In genomic region chr5:59571077-59571476, GRCh38 we compare ENCODE assay signal across 11 cellular contexts.
DNase-seq lines count a peak whose midpoint lies in the region; ATAC-seq and TF ChIP-seq lines count a peak whose summit lies in the region.
"Had no signal": no experiment of that assay in that cellular context is flagged by ENCODE, and none has a peak within 500 bp of the region (broad histone marks: within the 10 kb centered on the region; RNA-seq: fewer than 3 reads in every experiment).

No MANE protein-coding gene starts in this region.

- H3K27me3 Mint-ChIP-seq in GM23338 (ENCODE audit: insufficient read depth, low read depth, poor library complexity) (no peaks in the 10 kb centered on the region), endothelial cell (ENCODE audit: unreplicated experiment) (peaks cover 4% of the 10 kb centered on the region)
- H3K27me3 Mint-ChIP-seq: CD4-positive, alpha-beta T cell had no signal

- H4K20me1 ChIP-seq in GM23338 (replicated peaks; ENCODE audit: insufficient read depth) (no peaks in the 10 kb centered on the region), neural cell (ENCODE audit: insufficient read depth) (no peaks in the 10 kb centered on the region)

- H3K4me1 ChIP-seq in GM23338 (ENCODE audit: insufficient read depth): peaks cover 31% of the 10 kb centered on the region
- H3K4me1 ChIP-seq: Caco-2 had no signal

- H3K27me3 ChIP-seq in GM23338 (ENCODE audit: insufficient read depth): no peaks in the 10 kb centered on the region
- H3K27me3 ChIP-seq in neural cell (ENCODE audit: insufficient read depth, low read depth, low read length): no peaks in the 10 kb centered on the region

- H2AFZ ChIP-seq in GM23338 (no peak overlapping the region), neural cell (ENCODE audit: low read depth, low read length) (no peak overlapping the region)

- TF ChIP-seq CTCF in GM23338 (conservative IDR thresholded peaks at IDR 0.05; ENCODE audit: low read depth in 2 of 2) (no peak), neural cell (IDR thresholded peaks at IDR 0.05; ENCODE audit: poor library complexity, severe bottlenecking) (no peak), endothelial cell (IDR thresholded peaks at IDR 0.05; ENCODE audit: unreplicated experiment) (no peak)

- H3K9me2 ChIP-seq in GM23338 (ENCODE audit: insufficient read depth) (no peaks in the 10 kb centered on the region), neural cell (ENCODE audit: insufficient read depth, low read length) (no peaks in the 10 kb centered on the region)

- H3K36me3 Mint-ChIP-seq in GM23338 (ENCODE audit: low read depth): peaks cover 14% of the 10 kb centered on the region; the same call in 2 of the 3 replicates
- H3K36me3 Mint-ChIP-seq in endothelial cell (ENCODE audit: low read depth, unreplicated experiment): no peaks in the 10 kb centered on the region

- no peaks in the 10 kb centered on the region for H3F3A ChIP-seq in GM23338 (replicated peaks; ENCODE audit: low read depth)
- H3F3A ChIP-seq in neural cell (ENCODE audit: insufficient read depth, low read length, poor library complexity, severe bottlenecking): no peaks in the 10 kb centered on the region

- no peaks in the 10 kb centered on the region for H3K79me2 ChIP-seq in GM23338 (replicated peaks; ENCODE audit: insufficient read depth)
- peaks cover 6% of the 10 kb centered on the region for H3K79me2 ChIP-seq in neural cell (replicated peaks; ENCODE audit: insufficient read depth, low read length)

- no peak for TF ChIP-seq RAD21 in neural cell (conservative IDR thresholded peaks at IDR 0.05)

- 0 out of 3 replicates have a peak, but pooled peaks cover 5% of the 10 kb centered on the region for H3K9me3 Mint-ChIP-seq in GM23338
- no peaks in the 10 kb centered on the region for H3K9me3 Mint-ChIP-seq in endothelial cell (ENCODE audit: unreplicated experiment)
- H3K9me3 Mint-ChIP-seq: CD4-positive, alpha-beta T cell had no signal

- H3K27ac Mint-ChIP-seq in GM23338 (peak overlapping the region; percentile 17; the same call in 1 of the 2 replicates), endothelial cell (ENCODE audit: unreplicated experiment) (no peak overlapping the region)
- H3K27ac Mint-ChIP-seq: CD4-positive, alpha-beta T cell had no signal

- H3K9me3 ChIP-seq in neural cell (ENCODE audit: low read length): no peaks in the 10 kb centered on the region
- H3K9me3 ChIP-seq: Caco-2 had no signal

- H3K4me3 ChIP-seq in GM23338: no peak overlapping the region
- H3K4me3 ChIP-seq in neural cell (ENCODE audit: low read length): no peak overlapping the region

- H3K36me3 ChIP-seq in GM23338 (ENCODE audit: insufficient read depth) (no peaks in the 10 kb centered on the region), neural cell (ENCODE audit: insufficient read depth, low read length) (no peaks in the 10 kb centered on the region)

- H3K4me2 ChIP-seq in GM23338 (no peak overlapping the region), neural cell (ENCODE audit: low read length) (no peak overlapping the region)

- ATAC-seq in GM23338: no peak

- no peak overlapping the region for H3K4me3 Mint-ChIP-seq in GM23338
- no peak overlapping the region for H3K4me3 Mint-ChIP-seq in endothelial cell (ENCODE audit: unreplicated experiment)
- H3K4me3 Mint-ChIP-seq: CD4-positive, alpha-beta T cell had no signal

- no peak for TF ChIP-seq EP300 in neural cell (conservative IDR thresholded peaks at IDR 0.05; ENCODE audit: poor library complexity, severe bottlenecking)

- DNase-seq in GM23338 (ENCODE audit: low spot score) (no peak), RPMI8226 (peak; percentile 65), endothelial cell (ENCODE audit: low spot score) (no peak), MV-4-11 (lab: John Stamatoyannopoulos, UW) (no peak)
- no peak for DNase-seq in activated CD4-positive, alpha-beta T cell treated with anti-CD3 and anti-CD28 coated beads, Interleukin-2, amount 50 U/mL, for 1 hour
- DNase-seq: Caco-2; CD4-positive, alpha-beta T cell; GOT3; H7 had no signal

- H3K4me1 Mint-ChIP-seq in GM23338: peaks cover 30% of the 10 kb centered on the region
- H3K4me1 Mint-ChIP-seq in endothelial cell (ENCODE audit: unreplicated experiment): peaks cover 2% of the 10 kb centered on the region

- no peak overlapping the region for H3K27ac ChIP-seq in GM23338 (ENCODE audit: low read depth)
- peak overlapping the region; percentile 85 for H3K27ac ChIP-seq in neural cell (ENCODE audit: low read length)
- H3K27ac ChIP-seq: C4-2B had no signal

- no peak overlapping the region for H3K9ac ChIP-seq in neural cell (ENCODE audit: low read length)

TF ChIP-seq in GM23338, 12 proteins besides CTCF, POLR2A, EP300 and RAD21 (continues in another document):
- no peak for TF ChIP-seq NANOG (IDR thresholded peaks at IDR 0.05; ENCODE audit: borderline replicate concordance)
- TF ChIP-seq REST (IDR thresholded peaks at IDR 0.05; ENCODE audit: unreplicated experiment): no peak

TF ChIP-seq in neural cell, 6 proteins besides CTCF, POLR2A, EP300 and RAD21:
- no peak for TF ChIP-seq TAF1 (IDR thresholded peaks at IDR 0.05; ENCODE audit: low read depth)
- no peak for TF ChIP-seq SMC3 (conservative IDR thresholded peaks at IDR 0.05; ENCODE audit: poor library complexity)
- no peak for TF ChIP-seq POLR2AphosphoS5 (IDR thresholded peaks at IDR 0.05)
- no peak for TF ChIP-seq EZH2 (IDR thresholded peaks at IDR 0.05; ENCODE audit: borderline replicate concordance, insufficient read depth, low read length, poor library complexity, severe bottlenecking)
- TF ChIP-seq REST (IDR thresholded peaks at IDR 0.05; ENCODE audit: borderline replicate concordance): no peak
- TF ChIP-seq MXI1 (conservative IDR thresholded peaks at IDR 0.05; ENCODE audit: poor library complexity, severe bottlenecking): no peak
TF ChIP-seq in neural cell: peak in this region for 0.
